18 cellular contexts compared by ENCODE assay signal in the genomic region with DNA sequence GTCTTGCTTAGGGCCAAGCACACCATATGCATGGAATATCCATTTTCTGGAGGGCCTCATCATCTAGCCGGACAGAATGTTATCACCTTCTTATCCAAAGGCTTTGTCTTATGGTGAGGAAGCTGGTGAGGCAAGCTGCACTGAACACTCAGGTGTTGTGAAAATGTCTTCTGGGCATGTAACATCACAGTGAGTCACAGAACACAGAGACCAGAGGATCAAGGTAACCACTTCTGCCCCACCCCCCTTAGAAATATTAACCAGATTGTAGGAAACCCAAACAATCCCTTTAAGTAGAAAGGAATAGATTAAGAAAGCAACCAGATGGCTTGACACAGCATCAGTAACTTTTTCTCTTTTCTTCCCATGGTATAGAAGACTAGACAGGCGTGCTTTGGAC. TPM values are rescaled to one million over a fixed set of nuclear protein-coding genes. Genes with fewer than 3 reads are reported as not detected.
DNase-seq lines count a peak whose midpoint lies in the region; ATAC-seq, FAIRE-seq and TF ChIP-seq lines count a peak whose summit lies in the region.
"Had no signal": no experiment of that assay in that cellular context is flagged by ENCODE, and none has a peak within 500 bp of the region (broad histone marks: within the 10 kb centered on the region; RNA-seq: fewer than 3 reads in every experiment).

No MANE protein-coding gene starts in this region.

- H3K27me3 ChIP-seq in HCT116 (ENCODE audit: insufficient read depth, low read length) (no peaks in the 10 kb centered on the region), PC-9 (ENCODE audit: insufficient read depth, low read depth) (no peaks in the 10 kb centered on the region)
- no peaks in the 10 kb centered on the region for H3K27me3 ChIP-seq in CD8-positive, alpha-beta memory T cell (ENCODE audit: insufficient read depth, low read length, poor library complexity, severe bottlenecking)
- H3K27me3 ChIP-seq: BE2C had no signal

- no peaks in the 10 kb centered on the region for H3K9me2 ChIP-seq in HCT116 (ENCODE audit: insufficient read depth)
- no peaks in the 10 kb centered on the region for H3K9me2 ChIP-seq in PC-9 (ENCODE audit: insufficient read depth)

- H3K9me3 Mint-ChIP-seq in activated naive CD4-positive, alpha-beta T cell treated with anti-CD3 and anti-CD28 coated beads, Interleukin-2, amount 10 ng/mL, durations not matched to agents 7 days and 5 days = no peaks in the 10 kb centered on the region
- peaks cover 0 to 9% (median 0%) of the 10 kb centered on the region in 5 donors for H3K9me3 Mint-ChIP-seq in CD8-positive, alpha-beta memory T cell
- H3K9me3 Mint-ChIP-seq: H9 had no signal

- CTCF ChIA-PET in HCT116 (lab: Charles Lee) (no interaction called here), PC-9 (lab: Charles Lee) (no interaction called here)
- CTCF ChIA-PET in activated naive CD4-positive, alpha-beta T cell treated with anti-CD3 and anti-CD28 coated beads, Interleukin-2, amount 10 ng/mL, durations not matched to agents 7 days and 5 days (lab: Charles Lee) = no interaction called here
- CTCF ChIA-PET in CD8-positive, alpha-beta memory T cell (lab: Charles Lee) = no interaction called here

- TF ChIP-seq CTCF in HCT116 (IDR thresholded peaks at IDR 0.05 in 2 of 3, conservative IDR thresholded peaks at IDR 0.05 in 1 of 3; ENCODE audit: borderline replicate concordance in 1 of 3, insufficient read depth in 1 of 3, low read depth in 2 of 3, low read length in 2 of 3) (no peak), PC-9 (conservative IDR thresholded peaks at IDR 0.05) (no peak), mucosa of descending colon (IDR thresholded peaks at IDR 0.05) (no peak), D721Med (IDR thresholded peaks at IDR 0.05; ENCODE audit: insufficient read depth, missing control alignments) (no peak)

- H4K20me1 ChIP-seq in HCT116 (ENCODE audit: insufficient read depth) (no peaks in the 10 kb centered on the region), PC-9 (ENCODE audit: insufficient read depth) (no peaks in the 10 kb centered on the region)

- no peak overlapping the region for H3K4me3 Mint-ChIP-seq in activated naive CD4-positive, alpha-beta T cell treated with anti-CD3 and anti-CD28 coated beads, Interleukin-2, amount 10 ng/mL, durations not matched to agents 7 days and 5 days
- H3K4me3 Mint-ChIP-seq in CD8-positive, alpha-beta memory T cell = no peak overlapping the region
- H3K4me3 Mint-ChIP-seq: CD4-positive, CD25-positive, alpha-beta regulatory T cell; H9 had no signal

- no peak for FAIRE-seq in D721Med (lab: Jason Lieb, UNC)
- FAIRE-seq: A204.1, GM12892, GM18507, K562 had no signal

- H3K36me3 ChIP-seq in HCT116 (ENCODE audit: control insufficient read depth in 1 of 2, insufficient read depth in 2 of 2, low read length in 2 of 2) (no peaks in the 10 kb centered on the region), PC-9 (ENCODE audit: low read depth) (no peaks in the 10 kb centered on the region), mucosa of descending colon (ENCODE audit: low read depth) (no peaks in the 10 kb centered on the region)
- no peaks in the 10 kb centered on the region for H3K36me3 ChIP-seq in CD8-positive, alpha-beta memory T cell (ENCODE audit: insufficient read depth, low read length)
- H3K36me3 ChIP-seq: BE2C had no signal

- no peak for TF ChIP-seq POLR2A in HCT116 (IDR thresholded peaks at IDR 0.05; ENCODE audit: borderline replicate concordance, extremely low read depth, insufficient read depth, insufficient read length)

- H3K9me3 ChIP-seq in HCT116 (ENCODE audit: control insufficient read depth in 1 of 2, insufficient read depth in 1 of 2, low read depth in 1 of 2, low read length in 2 of 2) (no peaks in the 10 kb centered on the region), PC-9 (ENCODE audit: insufficient read depth, low read depth) (no peaks in the 10 kb centered on the region), mucosa of descending colon (no peaks in the 10 kb centered on the region)
- H3K9me3 ChIP-seq in CD8-positive, alpha-beta memory T cell (ENCODE audit: low read length) = no peaks in the 10 kb centered on the region
- H3K9me3 ChIP-seq: BE2C, Caco-2 had no signal

- peaks cover 15% of the 10 kb centered on the region; the same call in 1 of the 2 replicates for H3F3A ChIP-seq in PC-9 (ENCODE audit: insufficient read depth, low read depth)

- H3K9ac ChIP-seq in HCT116 (ENCODE audit: low read length) = no peak overlapping the region

- RAD21 ChIA-PET in HCT116 (lab: Charles Lee; ENCODE audit: low non-redundant PET in 1 of 2, low total read pairs in 2 of 2, uncharacterized antibody in 2 of 2, unreplicated experiment in 2 of 2) = no interaction called here

- no peak for ATAC-seq in HCT116
- peak; percentile 93 for ATAC-seq in esophagus mucosa
- peak; percentile 74 for ATAC-seq in mucosa of descending colon
- ATAC-seq: K562 had no signal

- no peaks in the 10 kb centered on the region for H3K4me1 Mint-ChIP-seq in activated naive CD4-positive, alpha-beta T cell treated with anti-CD3 and anti-CD28 coated beads, Interleukin-2, amount 10 ng/mL, durations not matched to agents 7 days and 5 days
- H3K4me1 Mint-ChIP-seq in CD8-positive, alpha-beta memory T cell = no peaks in the 10 kb centered on the region
- H3K4me1 Mint-ChIP-seq: CD4-positive, CD25-positive, alpha-beta regulatory T cell had no signal

- no peaks in the 10 kb centered on the region for H3K36me3 Mint-ChIP-seq in activated naive CD4-positive, alpha-beta T cell treated with anti-CD3 and anti-CD28 coated beads, Interleukin-2, amount 10 ng/mL, durations not matched to agents 7 days and 5 days
- H3K36me3 Mint-ChIP-seq in CD8-positive, alpha-beta memory T cell = no peaks in the 10 kb centered on the region
- H3K36me3 Mint-ChIP-seq: CD4-positive, CD25-positive, alpha-beta regulatory T cell had no signal

- H3K4me2 ChIP-seq in HCT116 (ENCODE audit: low read length) = no peak overlapping the region
- H3K4me2 ChIP-seq in PC-9 = peak overlapping the region; percentile 47

- H2AFZ ChIP-seq in HCT116 (ENCODE audit: low read depth, low read length, poor library complexity, severe bottlenecking) (no peak overlapping the region), PC-9 (no peak overlapping the region)

- BruUV-seq in HCT116 (replicated peaks; lab: Mats Ljungman, UMichigan) (no TSS peak), PC-9 (replicated peaks; lab: Mats Ljungman, UMichigan) (no TSS peak)

- intact Hi-C loops in HCT116 (cut with micrococcal nuclease) = no loop called here
- intact Hi-C loops in PC-9 (cut with micrococcal nuclease; ENCODE audit: unreplicated experiment) = no loop called here
- intact Hi-C loops in mucosa of descending colon (cut with DNase I, micrococcal nuclease) = no loop called here

- peaks cover 21% of the 10 kb centered on the region for H3K27me3 Mint-ChIP-seq in activated naive CD4-positive, alpha-beta T cell treated with anti-CD3 and anti-CD28 coated beads, Interleukin-2, amount 10 ng/mL, durations not matched to agents 7 days and 5 days
- H3K27me3 Mint-ChIP-seq in CD8-positive, alpha-beta memory T cell = peaks cover 19 to 62% of the 10 kb centered on the region in 2 donors

- POLR2A ChIA-PET in HCT116 (lab: Charles Lee) (no interaction called here), PC-9 (lab: Charles Lee; ENCODE audit: unreplicated experiment) (no interaction called here)
- POLR2A ChIA-PET in CD8-positive, alpha-beta memory T cell (lab: Charles Lee) = no interaction called here

- H3K79me2 ChIP-seq in HCT116 (ENCODE audit: insufficient read depth, low read length) (peaks cover 2% of the 10 kb centered on the region; the same call in 1 of the 2 replicates), PC-9 (ENCODE audit: low read depth) (peaks cover 45% of the 10 kb centered on the region)

- H3K4me3 ChIP-seq in HCT116 (replicated peaks in 1 of 2; ENCODE audit: low read depth in 1 of 2, low read length in 2 of 2) (no peak overlapping the region), PC-9 (no peak overlapping the region), mucosa of descending colon (no peak overlapping the region)
- no peak overlapping the region for H3K4me3 ChIP-seq in CD8-positive, alpha-beta memory T cell (ENCODE audit: low read length)
- H3K4me3 ChIP-seq: K562 had no signal

- H3K27ac ChIP-seq in HCT116 (ENCODE audit: low read depth, low read length) (no peak overlapping the region), PC-9 (peak overlapping the region; percentile 45)
- H3K27ac ChIP-seq in CD8-positive, alpha-beta memory T cell (ENCODE audit: low read depth, low read length) = no peak overlapping the region

- H3K4me1 ChIP-seq in HCT116 (ENCODE audit: control insufficient read depth in 1 of 2, insufficient read depth in 2 of 2, low read length in 2 of 2) (peaks cover 0 to 9% of the 10 kb centered on the region in 2 experiments; a peak in 2 of 4 replicates), PC-9 (replicated peaks; ENCODE audit: insufficient read depth) (peaks cover 43% of the 10 kb centered on the region), mucosa of descending colon (ENCODE audit: low read depth) (peaks cover 4% of the 10 kb centered on the region)
- H3K4me1 ChIP-seq in CD8-positive, alpha-beta memory T cell (ENCODE audit: insufficient read depth, low read length) = no peaks in the 10 kb centered on the region
- H3K4me1 ChIP-seq: BE2C had no signal

- H3K27ac Mint-ChIP-seq in activated naive CD4-positive, alpha-beta T cell treated with anti-CD3 and anti-CD28 coated beads, Interleukin-2, amount 10 ng/mL, durations not matched to agents 7 days and 5 days = no peak overlapping the region
- no peak overlapping the region for H3K27ac Mint-ChIP-seq in CD8-positive, alpha-beta memory T cell
- H3K27ac Mint-ChIP-seq: CD4-positive, CD25-positive, alpha-beta regulatory T cell; H9 had no signal

- DNase-seq in HCT116 (ENCODE audit: low read depth, low spot score) (no peak), PC-9 (peak in 1 of 2 experiments; percentile 92), mucosa of descending colon (no peak), D721Med (ENCODE audit: insufficient read length, low spot score) (no peak), NCI-H226 (no peak)
- no peak for DNase-seq in activated naive CD4-positive, alpha-beta T cell treated with anti-CD3 and anti-CD28 coated beads, Interleukin-2, amount 10 ng/mL, durations not matched to agents 7 days and 5 days
- no peak for DNase-seq in CD8-positive, alpha-beta memory T cell
- DNase-seq: BE2C; Caco-2; CD4-positive, CD25-positive, alpha-beta regulatory T cell; DMS79; H9; NCI-H1694 treated with DMSO at 0.1 percent for 48 hours had no signal

- TF ChIP-seq RAD21 in HCT116 (IDR thresholded peaks at IDR 0.05; ENCODE audit: low read depth) = no peak

TF ChIP-seq in HCT116, 20 proteins besides CTCF, POLR2A, EP300 and RAD21:
- no peak for TF ChIP-seq CBX3 (IDR thresholded peaks at IDR 0.05; ENCODE audit: low read depth)
- TF ChIP-seq FOSL1 (IDR thresholded peaks at IDR 0.05; ENCODE audit: low read depth) = peak; percentile 23; the same call in 1 of the 2 replicates

RNA-seq across cellular contexts. Expression of gene MYO5B, which starts 51.1 kb away (rescaled TPM):
- total RNA-seq in HCT116 (2021; ENCODE audit: unreplicated experiment) (32.1 TPM), PC-9 (2021) (23.3 and 25.4 TPM in 2 replicates), esophagus mucosa (29.6 TPM), mucosa of descending colon (100 to 1,000 TPM in 2 of 3 donors, 10 to 100 TPM in 1; 52.7 to 179 (median 120) TPM)
- polyA plus RNA-seq in HCT116 (2012) = 44.8 and 46.9 TPM in 2 replicates
- total RNA-seq in CD8-positive, alpha-beta memory T cell = under 1 TPM; 0.07 to 0.11 TPM
- polyA plus RNA-seq in CD8-positive, alpha-beta memory T cell = not detected
- total RNA-seq: CD4-positive, CD25-positive, alpha-beta regulatory T cell had no signal

Comparison
In these comparisons a context has a peak if more than half of its experiments do, and no peak if none do; other contexts are left out.
1. RNA of gene MYO5B, which starts 51.1 kb away (total RNA-seq): 52.7 to 179 TPM in mucosa of descending colon, 32.1 TPM in HCT116 (single experiment), 29.6 TPM in esophagus mucosa (single experiment) and 23.3 to 25.4 TPM in PC-9; 0.07 to 0.11 TPM in CD8-positive, alpha-beta memory T cell; every median in the first group is over 10 times any median in the second.